In the genomic region with DNA sequence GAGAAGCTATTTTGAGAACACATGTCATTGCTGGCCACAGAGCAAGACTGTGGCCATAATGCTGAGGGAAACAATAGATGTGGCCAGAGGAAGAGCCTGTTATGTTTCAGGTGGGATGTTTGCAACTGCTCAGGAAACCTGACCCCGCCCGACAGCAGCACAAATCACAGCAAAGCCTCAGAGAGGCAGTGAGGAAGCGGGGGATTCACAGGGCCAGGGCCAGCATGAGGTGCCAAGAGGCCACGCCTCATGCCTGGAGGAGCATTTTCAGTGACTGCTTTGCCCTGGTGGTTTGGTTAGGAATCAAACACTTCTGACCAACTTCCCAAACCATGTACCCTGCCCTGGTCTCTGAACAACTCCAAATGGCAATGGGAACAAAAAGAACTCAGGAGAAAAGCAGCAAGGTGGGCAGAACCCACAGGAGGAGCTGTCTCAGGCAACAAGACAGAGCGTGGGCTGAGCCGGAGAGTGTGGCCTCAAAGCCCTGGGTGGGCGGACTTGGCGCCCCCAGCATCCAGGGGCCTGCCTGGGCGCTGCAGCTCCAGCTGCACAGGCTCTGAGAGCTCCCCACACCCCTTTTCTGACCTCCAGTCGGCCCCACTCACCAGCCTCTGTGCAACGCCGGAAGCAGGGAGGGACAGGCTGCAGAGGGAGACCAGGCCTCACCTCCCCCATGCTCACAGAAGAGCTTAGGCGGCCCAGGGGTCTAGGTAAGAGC, we compare ENCODE assay signal across 1 cellular context.
TF ChIP-seq lines count a peak whose summit lies in the region.

No MANE protein-coding gene starts in this region.

TF ChIP-seq in IMR-90, 13 proteins besides CTCF, POLR2A, EP300 and RAD21:
- TF ChIP-seq BHLHE40 (IDR thresholded peaks at IDR 0.05; ENCODE audit: low read depth, low read length) (no peak), SMC3 (IDR thresholded peaks at IDR 0.05; ENCODE audit: low read depth, low read length) (0 out of 2 replicates have a peak, but pooled peaks have one; percentile 0)
